12 cellular contexts compared by ENCODE assay signal in genomic region chr19:13665125-13665903, GRCh38.
"Had no signal": no experiment of that assay in that cellular context is flagged by ENCODE, and none has a peak within 500 bp of the region (broad histone marks: within the 10 kb centered on the region; RNA-seq: fewer than 3 reads in every experiment).

No MANE protein-coding gene starts in this region.

- H3K36me3 ChIP-seq: esophagus muscularis mucosa, suprapubic skin, upper lobe of left lung had no signal

- H3K4me3 ChIP-seq: esophagus muscularis mucosa, suprapubic skin, upper lobe of left lung had no signal

- H3K4me1 Mint-ChIP-seq: memory B cell had no signal

- H3K27ac Mint-ChIP-seq: activated naive CD8-positive, alpha-beta T cell; memory B cell; T-helper 1 cell treated with Interleukin-12 subunit alpha and Interleukin-12 subunit beta and Interleukin-4 antibody, amounts not matched to agents 30 μg/mL and 1 μg/mL, for 36 hours had no signal

- ATAC-seq: activated CD4-positive, CD25-positive, alpha-beta regulatory T cell treated with anti-CD3 and anti-CD28 coated beads, Interleukin-2, amount 50 U/mL, for 24 hours; left cardiac atrium; stimulated activated naive CD8-positive, alpha-beta T cell treated with anti-CD3 and anti-CD28 coated beads, Interleukin-15, Interleukin-2, amounts not matched to agents 100 U/mL and 50 U/mL, for 24 hours had no signal

- H3K27ac ChIP-seq: esophagus muscularis mucosa, suprapubic skin, upper lobe of left lung had no signal

- H3K9me3 Mint-ChIP-seq: memory B cell; T-helper 1 cell treated with Interleukin-12 subunit alpha and Interleukin-12 subunit beta and Interleukin-4 antibody, amounts not matched to agents 30 μg/mL and 1 μg/mL, for 36 hours had no signal

- H3K27me3 Mint-ChIP-seq: activated naive CD8-positive, alpha-beta T cell had no signal

- DNase-seq: activated effector memory CD4-positive, alpha-beta T cell treated with anti-CD3 and anti-CD28 coated beads, Interleukin-2, amount 50 U/mL, for 16 hours; activated T-cell treated with anti-CD3 and anti-CD28 coated beads, Interleukin-2, amount 50 U/mL, for 1 hour; left cardiac atrium; stimulated activated CD4-positive, alpha-beta T cell treated with anti-CD3 and anti-CD28 coated beads, Interleukin-2, amount 100 ng/mL, for 48 hours; stimulated activated naive CD8-positive, alpha-beta T cell treated with anti-CD3 and anti-CD28 coated beads, Interleukin-15, Interleukin-2, amounts not matched to agents 100 U/mL and 50 U/mL, for 24 hours had no signal

- H3K27me3 ChIP-seq: upper lobe of left lung had no signal

- H3K9me3 ChIP-seq: esophagus muscularis mucosa, suprapubic skin, upper lobe of left lung had no signal

- H3K36me3 Mint-ChIP-seq: activated naive CD8-positive, alpha-beta T cell; memory B cell had no signal

- H3K4me3 Mint-ChIP-seq: activated naive CD8-positive, alpha-beta T cell; memory B cell; T-helper 1 cell treated with Interleukin-12 subunit alpha and Interleukin-12 subunit beta and Interleukin-4 antibody, amounts not matched to agents 30 μg/mL and 1 μg/mL, for 36 hours had no signal

- H3K4me1 ChIP-seq: esophagus muscularis mucosa, upper lobe of left lung had no signal
